ENCODE assay signal across 8 cellular contexts in genomic region chr6:52551483-52552277, GRCh38. TPM values are rescaled to one million over a fixed set of nuclear protein-coding genes. Genes with fewer than 3 reads are reported as not detected.
DNase-seq lines count a peak whose midpoint lies in the region; ATAC-seq and TF ChIP-seq lines count a peak whose summit lies in the region.

No MANE protein-coding gene starts in this region.

- H3K27me3 ChIP-seq in body of pancreas = no peaks in the 10 kb centered on the region
- H3K27me3 ChIP-seq in suprapubic skin = no peaks in the 10 kb centered on the region

- H3K27ac ChIP-seq in body of pancreas (peak overlapping the region; percentile 32 to 78 (median 46)), suprapubic skin (peak overlapping the region; percentile 59)

- H3K36me3 ChIP-seq in body of pancreas (replicated peaks in 1 of 2; ENCODE audit: insufficient read depth in 1 of 2, low read depth in 2 of 2) = no peaks in the 10 kb centered on the region
- no peaks in the 10 kb centered on the region for H3K36me3 ChIP-seq in suprapubic skin

- intact Hi-C loops in body of pancreas (cut with DNase I) = no loop called here

- in situ Hi-C loops in Caki2 (cut with HindIII; ENCODE audit: low pct_unique_long_range_greater_than_20kb, low sequenced_read_pairs) = no loop called here

- ATAC-seq in body of pancreas = peak; percentile 86

- DNase-seq in Caki2 (ENCODE audit: low read depth) (peak; percentile 60), NCI-H2081 treated with DMSO at 0.1 percent for 48 hours (lab: John Stamatoyannopoulos, UW) (peak; percentile 56), body of pancreas (peak; percentile 76 to 87 (median 84)), islet precursor cell (peak; percentile 88), suprapubic skin (ENCODE audit: low spot score in 2 of 2) (no peak), SKM-1 treated with dmso at 0.1 percent for 144 hours (lab: John Stamatoyannopoulos, UW; ENCODE audit: unreplicated experiment) (no peak), NAMALWA (ENCODE audit: low spot score) (no peak)
- DNase-seq in stimulated activated CD4-positive, alpha-beta T cell treated with anti-CD3 and anti-CD28 coated beads, Interleukin-12 subunit alpha, Interleukin-12 subunit beta, amount 100 ng/mL, for 4 hours = no peak

- no peaks in the 10 kb centered on the region for H3K9me3 ChIP-seq in body of pancreas
- H3K9me3 ChIP-seq in suprapubic skin = no peaks in the 10 kb centered on the region

- WGBS in body of pancreas, 2 donors = 21 to 23% methylated on average over 10 to 13 of the region's 13 CpGs
- 30% methylated on average over 13 of the region's 13 CpGs for WGBS in suprapubic skin

- no peak for TF ChIP-seq CTCF in body of pancreas (IDR thresholded peaks at IDR 0.05)
- no peak for TF ChIP-seq CTCF in suprapubic skin (IDR thresholded peaks at IDR 0.05)

- H3K4me3 ChIP-seq in body of pancreas (no peak overlapping the region), suprapubic skin (peak overlapping the region; percentile 7)

- no peak for TF ChIP-seq POLR2A in body of pancreas (IDR thresholded peaks at IDR 0.05)
- TF ChIP-seq POLR2A in suprapubic skin (IDR thresholded peaks at IDR 0.05) = no peak

- TF ChIP-seq EP300 in suprapubic skin (IDR thresholded peaks at IDR 0.05) = no peak

- peaks cover 49% of the 10 kb centered on the region for H3K4me1 ChIP-seq in body of pancreas
- peaks cover 47% of the 10 kb centered on the region for H3K4me1 ChIP-seq in suprapubic skin

RNA-seq across cellular contexts. Expression of gene TRAM2, which starts 25.2 kb away (rescaled TPM):
- total RNA-seq in Caki2 (2014; rRNA removed; shearing (Covaris generic); ENCODE audit: low replicate concordance) = 7.3 and 9.6 TPM in 2 replicates
- total RNA-seq in body of pancreas (1 to 10 TPM; 6.7 to 7.9 TPM), suprapubic skin (10 to 100 TPM in 1 of 4 donors, 1 to 10 TPM in 3; 6.5 to 14.1 (median 7.2) TPM)

Comparison
In these comparisons a context has a peak if more than half of its experiments do, and no peak if none do; other contexts are left out.
1. DNase-seq: peak in Caki2 (single experiment), NCI-H2081 treated with DMSO at 0.1 percent for 48 hours (single experiment), body of pancreas (4 of 4) and islet precursor cell (single experiment); none in suprapubic skin (0 of 2), stimulated activated CD4-positive, alpha-beta T cell treated with anti-CD3 and anti-CD28 coated beads, Interleukin-12 subunit alpha, Interleukin-12 subunit beta, amount 100 ng/mL, for 4 hours (single experiment), SKM-1 treated with dmso at 0.1 percent for 144 hours (single experiment) and NAMALWA (single experiment).